ENCODE assay signal across 13 cellular contexts in the genomic region with DNA sequence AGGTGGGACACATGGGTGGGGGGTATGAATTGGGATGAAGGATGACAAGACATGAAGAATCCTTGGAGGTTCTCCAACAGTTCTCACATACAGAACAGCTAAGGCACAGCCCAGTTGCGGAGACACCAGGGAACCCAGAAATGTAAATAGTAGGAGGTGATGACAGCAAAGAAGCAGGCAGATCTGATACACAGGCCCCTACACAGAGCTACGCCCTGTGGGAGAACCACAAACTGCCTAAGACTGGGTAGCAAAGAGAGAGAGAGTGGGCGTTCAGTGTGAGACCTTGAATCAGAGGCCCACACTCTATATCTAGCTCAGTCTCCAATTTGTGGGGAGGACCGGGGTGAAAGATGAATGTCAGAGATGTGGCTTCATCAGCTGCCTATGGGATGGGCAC. TPM values are rescaled to one million over a fixed set of nuclear protein-coding genes. Genes with fewer than 3 reads are reported as not detected.
DNase-seq lines count a peak whose midpoint lies in the region; ATAC-seq and TF ChIP-seq lines count a peak whose summit lies in the region.
"Had no signal": no experiment of that assay in that cellular context is flagged by ENCODE, and none has a peak within 500 bp of the region (broad histone marks: within the 10 kb centered on the region; RNA-seq: fewer than 3 reads in every experiment).

No MANE protein-coding gene starts in this region.

- H2AK5ac ChIP-seq in mesenchymal stem cell (ENCODE audit: low read length, severe bottlenecking), result peak overlapping the region; percentile 39

- peak overlapping the region in 1 of 2 experiments; percentile 54 for H2BK12ac ChIP-seq in mesenchymal stem cell (ENCODE audit: low read length in 2 of 2)

- TF ChIP-seq POLR2A in upper lobe of left lung (IDR thresholded peaks at IDR 0.05), result no peak

- H3K27me3 ChIP-seq in mesenchymal stem cell (ENCODE audit: control insufficient read depth in 1 of 2, insufficient read depth in 1 of 2, low read length in 2 of 2) (no peaks in the 10 kb centered on the region), upper lobe of left lung (no peaks in the 10 kb centered on the region)

- peak overlapping the region in 1 of 2 experiments; percentile 30 for H3K18ac ChIP-seq in mesenchymal stem cell (ENCODE audit: low read depth in 1 of 2, low read length in 2 of 2)

- H3K4me3 Mint-ChIP-seq in activated naive CD4-positive, alpha-beta T cell treated with anti-CD3 and anti-CD28 coated beads for 36 hours, result no peak overlapping the region
- no peak overlapping the region for H3K4me3 Mint-ChIP-seq in activated naive CD4-positive, alpha-beta T cell treated with anti-CD3 and anti-CD28 coated beads, Interleukin-2, amount 10 ng/mL, durations not matched to agents 7 days and 5 days
- peak overlapping the region; percentile 27 for H3K4me3 Mint-ChIP-seq in activated T-helper 1 cell treated with anti-CD3 and anti-CD28 coated beads, Interleukin-12 subunit alpha, Interleukin-12 subunit beta, Interleukin-2, Interleukin-4 antibody, amounts not matched to agents 30 ng/mL and 10 ng/mL and 1 ng/mL, durations not matched to agents 14 hours and 24 hours and 36 hours
- H3K4me3 Mint-ChIP-seq: memory B cell, T-helper 17 cell had no signal

- H2BK15ac ChIP-seq in mesenchymal stem cell (ENCODE audit: low read depth, poor library complexity, severe bottlenecking), result no peak overlapping the region

- H3K27me3 Mint-ChIP-seq in activated naive CD4-positive, alpha-beta T cell treated with anti-CD3 and anti-CD28 coated beads for 36 hours (ENCODE audit: low read depth), result no peaks in the 10 kb centered on the region
- H3K27me3 Mint-ChIP-seq in activated naive CD4-positive, alpha-beta T cell treated with anti-CD3 and anti-CD28 coated beads, Interleukin-2, amount 10 ng/mL, durations not matched to agents 7 days and 5 days, result peaks cover 5% of the 10 kb centered on the region
- no peaks in the 10 kb centered on the region for H3K27me3 Mint-ChIP-seq in activated T-helper 1 cell treated with anti-CD3 and anti-CD28 coated beads, Interleukin-12 subunit alpha, Interleukin-12 subunit beta, Interleukin-2, Interleukin-4 antibody, amounts not matched to agents 30 ng/mL and 10 ng/mL and 1 ng/mL, durations not matched to agents 14 hours and 24 hours and 36 hours (ENCODE audit: insufficient read depth)
- H3K27me3 Mint-ChIP-seq: memory B cell, T-helper 17 cell had no signal

- no peak overlapping the region for H3K23ac ChIP-seq in mesenchymal stem cell (ENCODE audit: low read length in 2 of 2)

- H4K8ac ChIP-seq in mesenchymal stem cell (ENCODE audit: low read length), result no peak overlapping the region

- no peak for ATAC-seq in upper lobe of left lung (ENCODE audit: low FRiP score in 2 of 2)
- ATAC-seq: esophagus mucosa had no signal

- peaks cover 45% of the 10 kb centered on the region for H3K4me1 Mint-ChIP-seq in activated naive CD4-positive, alpha-beta T cell treated with anti-CD3 and anti-CD28 coated beads for 36 hours (ENCODE audit: low read depth)
- H3K4me1 Mint-ChIP-seq in activated naive CD4-positive, alpha-beta T cell treated with anti-CD3 and anti-CD28 coated beads, Interleukin-2, amount 10 ng/mL, durations not matched to agents 7 days and 5 days, result peaks cover 29% of the 10 kb centered on the region
- peaks cover 59% of the 10 kb centered on the region for H3K4me1 Mint-ChIP-seq in activated T-helper 1 cell treated with anti-CD3 and anti-CD28 coated beads, Interleukin-12 subunit alpha, Interleukin-12 subunit beta, Interleukin-2, Interleukin-4 antibody, amounts not matched to agents 30 ng/mL and 10 ng/mL and 1 ng/mL, durations not matched to agents 14 hours and 24 hours and 36 hours (ENCODE audit: low read depth)

- no peak for TF ChIP-seq EP300 in upper lobe of left lung (IDR thresholded peaks at IDR 0.05)

- H3K14ac ChIP-seq in mesenchymal stem cell (ENCODE audit: low read length in 2 of 2), result no peak overlapping the region

- in situ Hi-C loops in ACHN (cut with HindIII; ENCODE audit: low pct_ligation_motif_present, low pct_unique_long_range_greater_than_20kb, low sequenced_read_pairs), result loop anchor here (25.0 kb wide), 2 partner anchors 180 to 305 kb away; no protein-coding TSS in a partner anchor

- H3K27ac ChIP-seq in mesenchymal stem cell (ENCODE audit: low read length, poor library complexity, severe bottlenecking) (no peak overlapping the region), upper lobe of left lung (peak overlapping the region in 3 of 4 donors; percentile 74 to 83 (median 80))

- H4K91ac ChIP-seq in mesenchymal stem cell (ENCODE audit: low read length), result no peak overlapping the region

- peak overlapping the region; percentile 46 for H3K27ac Mint-ChIP-seq in activated naive CD4-positive, alpha-beta T cell treated with anti-CD3 and anti-CD28 coated beads for 36 hours
- no peak overlapping the region for H3K27ac Mint-ChIP-seq in activated naive CD4-positive, alpha-beta T cell treated with anti-CD3 and anti-CD28 coated beads, Interleukin-2, amount 10 ng/mL, durations not matched to agents 7 days and 5 days
- H3K27ac Mint-ChIP-seq in activated T-helper 1 cell treated with anti-CD3 and anti-CD28 coated beads, Interleukin-12 subunit alpha, Interleukin-12 subunit beta, Interleukin-2, Interleukin-4 antibody, amounts not matched to agents 30 ng/mL and 10 ng/mL and 1 ng/mL, durations not matched to agents 14 hours and 24 hours and 36 hours, result peak overlapping the region; percentile 88
- H3K27ac Mint-ChIP-seq: memory B cell had no signal

- peak; percentile 48 for DNase-seq in activated naive CD4-positive, alpha-beta T cell treated with anti-CD3 and anti-CD28 coated beads for 36 hours
- no peak for DNase-seq in activated naive CD4-positive, alpha-beta T cell treated with anti-CD3 and anti-CD28 coated beads, Interleukin-2, amount 10 ng/mL, durations not matched to agents 7 days and 5 days
- DNase-seq in activated T-helper 1 cell treated with anti-CD3 and anti-CD28 coated beads, Interleukin-12 subunit alpha, Interleukin-12 subunit beta, Interleukin-2, Interleukin-4 antibody, amounts not matched to agents 30 ng/mL and 10 ng/mL and 1 ng/mL, durations not matched to agents 14 hours and 24 hours and 36 hours (ENCODE audit: low spot score), result no peak
- DNase-seq in mesenchymal stem cell (peak; percentile 43), upper lobe of left lung (no peak), DMS153 treated with DMSO at 0.1 percent for 48 hours (lab: John Stamatoyannopoulos, UW; ENCODE audit: unreplicated experiment) (no peak), NCI-H2171 treated with DMSO at 0.1 percent for 48 hours (lab: John Stamatoyannopoulos, UW) (no peak), ACHN (no peak)
- DNase-seq: cerebellar nuclear complex, MM.1S, T-helper 17 cell had no signal

- no peak for TF ChIP-seq CTCF in upper lobe of left lung (IDR thresholded peaks at IDR 0.05)

- no peak overlapping the region for H3K4ac ChIP-seq in mesenchymal stem cell (ENCODE audit: low read depth in 1 of 2, low read length in 2 of 2)

- H2AFZ ChIP-seq in mesenchymal stem cell (ENCODE audit: low read depth, low read length), result no peak overlapping the region

- no peaks in the 10 kb centered on the region for H3K36me3 Mint-ChIP-seq in activated naive CD4-positive, alpha-beta T cell treated with anti-CD3 and anti-CD28 coated beads for 36 hours (ENCODE audit: low read depth)
- no peaks in the 10 kb centered on the region for H3K36me3 Mint-ChIP-seq in activated naive CD4-positive, alpha-beta T cell treated with anti-CD3 and anti-CD28 coated beads, Interleukin-2, amount 10 ng/mL, durations not matched to agents 7 days and 5 days
- peaks cover 1% of the 10 kb centered on the region for H3K36me3 Mint-ChIP-seq in activated T-helper 1 cell treated with anti-CD3 and anti-CD28 coated beads, Interleukin-12 subunit alpha, Interleukin-12 subunit beta, Interleukin-2, Interleukin-4 antibody, amounts not matched to agents 30 ng/mL and 10 ng/mL and 1 ng/mL, durations not matched to agents 14 hours and 24 hours and 36 hours (ENCODE audit: low read depth)
- H3K36me3 Mint-ChIP-seq: memory B cell had no signal

- H3K9me3 ChIP-seq in mesenchymal stem cell (ENCODE audit: control insufficient read depth, low read length) (no peaks in the 10 kb centered on the region), upper lobe of left lung (no peaks in the 10 kb centered on the region)

- H3K9me3 Mint-ChIP-seq in activated naive CD4-positive, alpha-beta T cell treated with anti-CD3 and anti-CD28 coated beads for 36 hours, result no peaks in the 10 kb centered on the region
- no peaks in the 10 kb centered on the region for H3K9me3 Mint-ChIP-seq in activated naive CD4-positive, alpha-beta T cell treated with anti-CD3 and anti-CD28 coated beads, Interleukin-2, amount 10 ng/mL, durations not matched to agents 7 days and 5 days
- no peaks in the 10 kb centered on the region for H3K9me3 Mint-ChIP-seq in activated T-helper 1 cell treated with anti-CD3 and anti-CD28 coated beads, Interleukin-12 subunit alpha, Interleukin-12 subunit beta, Interleukin-2, Interleukin-4 antibody, amounts not matched to agents 30 ng/mL and 10 ng/mL and 1 ng/mL, durations not matched to agents 14 hours and 24 hours and 36 hours
- H3K9me3 Mint-ChIP-seq: memory B cell had no signal

- WGBS in mesenchymal stem cell, result 94% methylated on average over 4 of the region's 4 CpGs
- WGBS in upper lobe of left lung, 2 donors, result 81 to 85% methylated on average over 4 of the region's 4 CpGs

- H3K4me3 ChIP-seq in mesenchymal stem cell (ENCODE audit: insufficient read depth in 1 of 2, low read depth in 1 of 2, low read length in 2 of 2), result no peak overlapping the region
- no peak overlapping the region for H3K4me3 ChIP-seq in upper lobe of left lung

- intact Hi-C loops in activated naive CD4-positive, alpha-beta T cell treated with anti-CD3 and anti-CD28 coated beads for 36 hours (cut with micrococcal nuclease), result loop anchor here (1.0 to 10.0 kb wide), 3 partner anchors 172 to 950 kb away; partner anchors contain the start of gene DCAF4
- intact Hi-C loops in activated T-helper 1 cell treated with anti-CD3 and anti-CD28 coated beads, Interleukin-12 subunit alpha, Interleukin-12 subunit beta, Interleukin-2, Interleukin-4 antibody, amounts not matched to agents 30 ng/mL and 10 ng/mL and 1 ng/mL, durations not matched to agents 14 hours and 24 hours and 36 hours (cut with micrococcal nuclease), result loop anchor here (1.0 to 5.0 kb wide), 4 partner anchors 9 to 950 kb away; partner anchors contain the start of gene NUMB

- H3K4me2 ChIP-seq in mesenchymal stem cell (ENCODE audit: low read length, poor library complexity, severe bottlenecking), result no peak overlapping the region

- CTCF ChIA-PET in activated naive CD4-positive, alpha-beta T cell treated with anti-CD3 and anti-CD28 coated beads for 36 hours (lab: Charles Lee), result interaction anchor here (0.7 to 9.0 kb wide), 2 partner anchors 72 to 172 kb away, joined by 3 to 135 read pairs; no protein-coding TSS in a partner anchor
- CTCF ChIA-PET in activated naive CD4-positive, alpha-beta T cell treated with anti-CD3 and anti-CD28 coated beads, Interleukin-2, amount 10 ng/mL, durations not matched to agents 7 days and 5 days (lab: Charles Lee), result interaction anchor here (1.4 to 6.6 kb wide), 3 partner anchors 173 to 294 kb away, joined by 3 to 87 read pairs (median 5); no protein-coding TSS in a partner anchor

- H2BK120ac ChIP-seq in mesenchymal stem cell (ENCODE audit: low read depth, low read length), result no peak overlapping the region

- peaks cover 4% of the 10 kb centered on the region for H3K4me1 ChIP-seq in mesenchymal stem cell (ENCODE audit: control insufficient read depth, insufficient read depth, low read depth, low read length)
- peaks cover 36 to 51% (median 45%) of the 10 kb centered on the region in 4 donors for H3K4me1 ChIP-seq in upper lobe of left lung

- H2BK5ac ChIP-seq in mesenchymal stem cell (ENCODE audit: low read depth, low read length, poor library complexity, severe bottlenecking), result no peak overlapping the region

- H3K36me3 ChIP-seq in mesenchymal stem cell (ENCODE audit: control insufficient read depth in 1 of 2, insufficient read depth in 2 of 2, low read depth in 1 of 2, low read length in 2 of 2) (no peaks in the 10 kb centered on the region), upper lobe of left lung (no peaks in the 10 kb centered on the region)

- H3K9ac ChIP-seq in mesenchymal stem cell (ENCODE audit: low read length), result no peak overlapping the region

- H3K79me1 ChIP-seq in mesenchymal stem cell (replicated peaks; ENCODE audit: low read length, poor library complexity, severe bottlenecking), result no peaks in the 10 kb centered on the region

RNA-seq across cellular contexts. Expression of gene NUMB, which starts 9.5 kb away (rescaled TPM):
- total RNA-seq in activated naive CD4-positive, alpha-beta T cell treated with anti-CD3 and anti-CD28 coated beads for 36 hours, result 10 to 100 TPM; 24.2 to 26.4 TPM
- total RNA-seq in activated T-helper 1 cell treated with anti-CD3 and anti-CD28 coated beads, Interleukin-12 subunit alpha, Interleukin-12 subunit beta, Interleukin-2, Interleukin-4 antibody, amounts not matched to agents 30 ng/mL and 10 ng/mL and 1 ng/mL, durations not matched to agents 14 hours and 24 hours and 36 hours, result 49.6 and 53.4 TPM in 2 replicates
- 98.9 TPM for polyA plus RNA-seq in mesenchymal stem cell (2013, experiment 1 of 2)
- 96.7 TPM for polyA plus RNA-seq in mesenchymal stem cell (2013, experiment 2 of 2)
- total RNA-seq in upper lobe of left lung, result 100 to 1,000 TPM in 5 of 6 donors, 10 to 100 TPM in 1; 85.6 to 169 (median 118) TPM

RNA-seq across cellular contexts. Expression of gene RIOX1, which starts 22.9 kb away (rescaled TPM):
- total RNA-seq in activated naive CD4-positive, alpha-beta T cell treated with anti-CD3 and anti-CD28 coated beads for 36 hours, result 1 to 10 TPM; 8.1 to 8.9 TPM
- 26.7 and 26.9 TPM in 2 replicates for total RNA-seq in activated T-helper 1 cell treated with anti-CD3 and anti-CD28 coated beads, Interleukin-12 subunit alpha, Interleukin-12 subunit beta, Interleukin-2, Interleukin-4 antibody, amounts not matched to agents 30 ng/mL and 10 ng/mL and 1 ng/mL, durations not matched to agents 14 hours and 24 hours and 36 hours
- 6.5 TPM for polyA plus RNA-seq in mesenchymal stem cell (2013, experiment 1 of 2)
- polyA plus RNA-seq in mesenchymal stem cell (2013, experiment 2 of 2), result 6.7 TPM
- total RNA-seq in upper lobe of left lung, result 10 to 100 TPM in 5 of 6 donors, 1 to 10 TPM in 1; 7.2 to 23.0 (median 13.4) TPM

Comparison
In these comparisons a context has a peak if more than half of its experiments do, and no peak if none do; other contexts are left out.
1. DNase-seq: peak in activated naive CD4-positive, alpha-beta T cell treated with anti-CD3 and anti-CD28 coated beads for 36 hours (single experiment) and mesenchymal stem cell (single experiment); none in activated naive CD4-positive, alpha-beta T cell treated with anti-CD3 and anti-CD28 coated beads, Interleukin-2, amount 10 ng/mL, durations not matched to agents 7 days and 5 days (single experiment), activated T-helper 1 cell treated with anti-CD3 and anti-CD28 coated beads, Interleukin-12 subunit alpha, Interleukin-12 subunit beta, Interleukin-2, Interleukin-4 antibody, amounts not matched to agents 30 ng/mL and 10 ng/mL and 1 ng/mL, durations not matched to agents 14 hours and 24 hours and 36 hours (single experiment), upper lobe of left lung (0 of 2), DMS153 treated with DMSO at 0.1 percent for 48 hours (single experiment), NCI-H2171 treated with DMSO at 0.1 percent for 48 hours (single experiment) and ACHN (single experiment).